Comparison of ENCODE assay signal across 8 cellular contexts in the genomic region with DNA sequence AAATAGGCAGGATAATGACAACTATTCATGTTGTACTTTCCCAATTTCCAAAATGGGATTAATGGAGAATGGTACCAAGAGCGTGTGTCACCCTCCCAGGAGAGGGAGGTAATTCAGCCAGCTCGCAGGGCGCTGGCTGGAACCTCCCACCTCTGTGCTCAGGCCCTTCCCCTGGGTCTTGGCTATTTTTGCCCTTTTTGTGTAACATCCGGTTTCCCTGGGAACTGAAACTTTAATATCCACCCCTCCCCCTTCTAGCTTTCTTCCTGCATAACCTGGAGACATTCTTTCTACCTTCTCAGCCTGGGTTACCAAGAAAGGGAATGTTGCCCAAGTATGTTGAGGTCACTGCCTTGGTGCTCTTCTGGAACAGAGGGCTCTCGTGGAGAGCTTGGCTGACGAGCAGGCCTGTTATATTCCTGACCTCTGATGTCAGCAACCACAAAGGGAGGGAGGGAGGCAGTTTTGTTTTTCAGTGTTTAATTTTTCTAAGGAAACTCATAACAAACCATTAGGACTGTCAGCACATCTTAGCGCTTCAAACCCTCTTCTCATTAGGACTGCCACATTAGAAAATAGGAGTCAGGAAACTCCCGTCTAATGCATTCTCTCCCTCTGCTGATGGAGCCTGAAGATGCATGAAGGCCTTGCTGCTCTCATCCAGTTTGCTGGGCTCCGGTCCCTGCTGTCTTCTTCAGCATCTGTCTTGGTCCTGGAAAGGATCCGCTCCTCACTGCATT. TPM values are rescaled to one million over a fixed set of nuclear protein-coding genes. Genes with fewer than 3 reads are reported as not detected.
DNase-seq lines count a peak whose midpoint lies in the region; ATAC-seq and TF ChIP-seq lines count a peak whose summit lies in the region.

No MANE protein-coding gene starts in this region.

- in situ Hi-C loops in Caki2 (cut with HindIII; ENCODE audit: low pct_unique_long_range_greater_than_20kb, low sequenced_read_pairs), result no loop called here

- no peaks in the 10 kb centered on the region for H3K79me1 ChIP-seq in mesendoderm (ENCODE audit: low read length)

- no peak overlapping the region for H3K23ac ChIP-seq in mesendoderm (ENCODE audit: low read length)

- no peak overlapping the region for H3K9ac ChIP-seq in colonic mucosa (ENCODE audit: low read depth in 2 of 2, low read length in 2 of 2)
- H3K9ac ChIP-seq in mesendoderm (ENCODE audit: low read length), result no peak overlapping the region

- no peak overlapping the region for H3K4me2 ChIP-seq in mesendoderm (ENCODE audit: low read length)

- no peaks in the 10 kb centered on the region for H3K9me3 ChIP-seq in MG63
- H3K9me3 ChIP-seq in colonic mucosa, result no peaks in the 10 kb centered on the region
- no peaks in the 10 kb centered on the region for H3K9me3 ChIP-seq in vagina

- H2BK15ac ChIP-seq in mesendoderm (replicated peaks; ENCODE audit: low read depth), result no peak overlapping the region

- no peak overlapping the region for H3K18ac ChIP-seq in mesendoderm (ENCODE audit: low read length)

- peak; percentile 70 for ATAC-seq in GM21737 (IDR thresholded peaks at IDR 0.05; ENCODE audit: unreplicated experiment)

- DNase-seq in Caki2 (ENCODE audit: low read depth), result peak; percentile 100
- peak; percentile 92 for DNase-seq in MG63
- DNase-seq in colonic mucosa, result no peak
- peak; percentile 90 for DNase-seq in mesendoderm
- DNase-seq in vagina (ENCODE audit: extremely low spot score in 2 of 2), result no peak
- DNase-seq in NCI-H128 (lab: John Stamatoyannopoulos, UW; ENCODE audit: unreplicated experiment), result no peak
- no peak for DNase-seq in superior temporal gyrus (ENCODE audit: extremely low spot score)

- no peak for TF ChIP-seq POLR2A in vagina (IDR thresholded peaks at IDR 0.05)

- no peak overlapping the region for H3K4ac ChIP-seq in mesendoderm (ENCODE audit: low read depth, low read length)

- H3K27ac ChIP-seq in colonic mucosa, result peak overlapping the region; percentile 61
- no peak overlapping the region for H3K27ac ChIP-seq in mesendoderm (ENCODE audit: low read depth, low read length)
- peak overlapping the region; percentile 85 for H3K27ac ChIP-seq in vagina

- WGBS in mesendoderm (ENCODE audit: extremely low coverage, insufficient coverage, low lambda C conversion rate), result no CpG with 5 or more reads among the region's 10 CpGs

- no peak overlapping the region for H3K4me3 ChIP-seq in MG63
- H3K4me3 ChIP-seq in colonic mucosa, result no peak overlapping the region
- no peak overlapping the region for H3K4me3 ChIP-seq in mesendoderm (ENCODE audit: low read length)
- peak overlapping the region in 1 of 2 donors; percentile 9 for H3K4me3 ChIP-seq in vagina

- intact Hi-C loops in colonic mucosa (cut with DNase I), result no loop called here
- intact Hi-C loops in vagina (cut with DNase I), result loop anchor here (5.0 kb wide), 1 partner anchor 38 kb away; no protein-coding TSS in a partner anchor

- TF ChIP-seq CTCF in colonic mucosa (IDR thresholded peaks at IDR 0.05) (no peak), vagina (IDR thresholded peaks at IDR 0.05) (no peak)

- H4K5ac ChIP-seq in mesendoderm (ENCODE audit: low read length), result no peak overlapping the region

- H2BK120ac ChIP-seq in mesendoderm (ENCODE audit: low read depth, low read length), result no peak overlapping the region

- H4K8ac ChIP-seq in mesendoderm (ENCODE audit: low read depth, low read length), result no peak overlapping the region

- H3K79me2 ChIP-seq in mesendoderm (ENCODE audit: control insufficient read depth, insufficient read depth, low read length), result no peaks in the 10 kb centered on the region

- no peak overlapping the region for H3K56ac ChIP-seq in mesendoderm (ENCODE audit: low read length)

- H3K4me1 ChIP-seq in colonic mucosa (peaks cover 7% of the 10 kb centered on the region), mesendoderm (ENCODE audit: control insufficient read depth, low read depth, low read length) (peaks cover 12% of the 10 kb centered on the region), vagina (peaks cover 71% of the 10 kb centered on the region)

- H3K36me3 ChIP-seq in MG63, result 0 out of 2 replicates have a peak, but pooled peaks cover 2% of the 10 kb centered on the region
- H3K36me3 ChIP-seq in colonic mucosa, result no peaks in the 10 kb centered on the region
- no peaks in the 10 kb centered on the region for H3K36me3 ChIP-seq in mesendoderm (ENCODE audit: control insufficient read depth, insufficient read depth, low read length)
- no peaks in the 10 kb centered on the region for H3K36me3 ChIP-seq in vagina

- H3K27me3 ChIP-seq in MG63, result no peaks in the 10 kb centered on the region
- H3K27me3 ChIP-seq in colonic mucosa, result no peaks in the 10 kb centered on the region
- no peaks in the 10 kb centered on the region for H3K27me3 ChIP-seq in mesendoderm (ENCODE audit: insufficient read depth, low read length, poor library complexity)
- H3K27me3 ChIP-seq in vagina, result no peaks in the 10 kb centered on the region

- H2BK5ac ChIP-seq in mesendoderm (ENCODE audit: low read length), result no peak overlapping the region

- H2AK5ac ChIP-seq in mesendoderm (ENCODE audit: low read length), result no peak overlapping the region

RNA-seq across cellular contexts. Expression of gene ITGB3, which starts 25.6 kb away (rescaled TPM):
- 138 TPM in 2 replicates for total RNA-seq in Caki2 (2014; rRNA removed; shearing (Covaris generic); ENCODE audit: low replicate concordance)
- 12.1 and 13.6 TPM in 2 replicates for total RNA-seq in MG63 (2014; rRNA removed; shearing (Covaris generic); ENCODE audit: low replicate concordance)
- total RNA-seq in colonic mucosa (10 to 100 TPM in 1 of 2 donors, 1 to 10 TPM in 1; 1.9 to 15.4 TPM), vagina (6.1 TPM)
- not detected for polyA plus RNA-seq in mesendoderm (2013, experiment 1 of 2)
- polyA plus RNA-seq in mesendoderm (2013, experiment 2 of 2), result 0.06 TPM

RNA-seq across cellular contexts. Expression of gene EFCAB13, which starts 44.5 kb away (rescaled TPM):
- total RNA-seq in Caki2 (2014; rRNA removed; shearing (Covaris generic); ENCODE audit: low replicate concordance), result 2.1 and 5.9 TPM in 2 replicates
- total RNA-seq in MG63 (2014; rRNA removed; shearing (Covaris generic); ENCODE audit: low replicate concordance), result 0.05 and 0.30 TPM in 2 replicates
- total RNA-seq in colonic mucosa (1 to 10 TPM; 2.6 to 3.2 TPM), vagina (4.2 TPM)
- 0.31 TPM for polyA plus RNA-seq in mesendoderm (2013, experiment 1 of 2)
- 0.31 TPM for polyA plus RNA-seq in mesendoderm (2013, experiment 2 of 2)

Comparison
In these comparisons a context has a peak if more than half of its experiments do, and no peak if none do; other contexts are left out.
1. DNase-seq: peak in Caki2 (single experiment), MG63 (single experiment) and mesendoderm (single experiment); none in colonic mucosa (single experiment), vagina (0 of 2), NCI-H128 (single experiment) and superior temporal gyrus (single experiment).